Comparison of ENCODE assay signal across 8 cellular contexts in genomic region chr12:31403099-31403607, GRCh38.
A peak's percentile ranks its signal among the peaks of the same experiment; 100 is the strongest.
DNase-seq lines count a peak whose midpoint lies in the region; ATAC-seq, FAIRE-seq and TF ChIP-seq lines count a peak whose summit lies in the region.
"Not testable (repeated sequence)": the region's sequence is repeated elsewhere in the genome, so short reads cannot be mapped to it uniquely, and the experiment has no call there.

No MANE protein-coding gene starts in this region.

- dilution Hi-C loops in keratinocyte (cut with MboI; ENCODE audit: extremely low pct_ligation_motif_present, low sequenced_read_pairs) = not testable (repeated sequence)

- H4K20me1 ChIP-seq in keratinocyte (ENCODE audit: control insufficient read depth, extremely low read depth, insufficient read depth, low read length) = not testable (repeated sequence)

- H3K9ac ChIP-seq in keratinocyte (ENCODE audit: control insufficient read depth, extremely low read depth, insufficient read depth, low read length) = not testable (repeated sequence)

- peak; percentile 84 for ATAC-seq in GM19452 (IDR thresholded peaks at IDR 0.05; ENCODE audit: unreplicated experiment)
- ATAC-seq in HG03457 (IDR thresholded peaks at IDR 0.05; ENCODE audit: unreplicated experiment) = peak; percentile 85

- TF ChIP-seq CTCF in WI38 (IDR thresholded peaks at IDR 0.05; ENCODE audit: low read depth, low read length) (peak; percentile 79), keratinocyte (optimal IDR thresholded peaks at IDR 0.05 in 1 of 3, IDR thresholded peaks at IDR 0.05 in 1 of 3, conservative IDR thresholded peaks at IDR 0.05 in 1 of 3; ENCODE audit: extremely low read depth in 1 of 3, insufficient read depth in 2 of 3, low read length in 3 of 3) (peak; percentile 85 to 92 (median 86))

- DNase-seq in COLO668 (lab: John Stamatoyannopoulos, UW; ENCODE audit: unreplicated experiment) = peak; percentile 16
- DNase-seq in NCI-H446 (lab: John Stamatoyannopoulos, UW) = peak; percentile 22 to 82
- peak; percentile 39 for DNase-seq in central memory CD4-positive, alpha-beta T cell
- DNase-seq in keratinocyte (ENCODE audit: low read depth, low spot score) = peak; percentile 25
- peak; percentile 50 for DNase-seq in stimulated activated CD4-positive, alpha-beta T cell treated with anti-CD3 and anti-CD28 coated beads, Interleukin-1b, Interleukin-23, amount 100 ng/mL, for 48 hours

- H3K4me2 ChIP-seq in keratinocyte (ENCODE audit: control insufficient read depth, extremely low read depth, insufficient read depth, low read depth, low read length) = not testable (repeated sequence)

- H3K4me3 ChIP-seq in WI38 (ENCODE audit: low read depth, low read length); keratinocyte (ENCODE audit: control insufficient read depth in 2 of 3, extremely low read depth in 1 of 3, insufficient read depth in 2 of 3, low read depth in 1 of 3, low read length in 3 of 3): not testable (repeated sequence)

- H3K9me1 ChIP-seq in keratinocyte (ENCODE audit: control insufficient read depth, extremely low read depth, insufficient read depth, low read length) = not testable (repeated sequence)

- not testable (repeated sequence) for H3K9me3 ChIP-seq in keratinocyte (ENCODE audit: control insufficient read depth, low read depth, low read length)

- not testable (repeated sequence) for H3K27ac ChIP-seq in keratinocyte (ENCODE audit: control insufficient read depth, insufficient read depth, low read length)

- FAIRE-seq in keratinocyte (lab: Jason Lieb, UNC) = peak; percentile 75

- H3K36me3 ChIP-seq in keratinocyte (ENCODE audit: control insufficient read depth in 2 of 2, extremely low read depth in 1 of 2, insufficient read depth in 2 of 2, low read length in 2 of 2) = not testable (repeated sequence)

- H3K27me3 ChIP-seq in keratinocyte (ENCODE audit: control insufficient read depth, extremely low read depth, insufficient read depth, low read length) = not testable (repeated sequence)

- H3K79me2 ChIP-seq in keratinocyte (ENCODE audit: control insufficient read depth, insufficient read depth, low read length) = not testable (repeated sequence)

- not testable (repeated sequence) for H3K4me1 ChIP-seq in keratinocyte (ENCODE audit: control insufficient read depth, extremely low read depth, insufficient read depth, low read length)

- H2AFZ ChIP-seq in keratinocyte (ENCODE audit: control insufficient read depth, low read length) = not testable (repeated sequence)
